1 cellular context compared by ENCODE assay signal in genomic region chr13:20331419-20331818, GRCh38.
TF ChIP-seq lines count a peak whose summit lies in the region.

No MANE protein-coding gene starts in this region.

TF ChIP-seq in WTC11, 78 proteins besides CTCF, POLR2A, EP300 and RAD21 (continued from another document):
- TF ChIP-seq ZNF532 (CRISPR knock-in tag; IDR thresholded peaks at IDR 0.05; ENCODE audit: borderline replicate concordance) (no peak), NR3C1 (CRISPR knock-in tag; conservative IDR thresholded peaks at IDR 0.05; ENCODE audit: low read depth) (no peak), MLX (CRISPR knock-in tag; IDR thresholded peaks at IDR 0.05) (no peak), OVOL2 (CRISPR knock-in tag; IDR thresholded peaks at IDR 0.05; ENCODE audit: borderline replicate concordance) (no peak), ZMAT4 (CRISPR knock-in tag; IDR thresholded peaks at IDR 0.05) (no peak), ZBTB43 (CRISPR knock-in tag; IDR thresholded peaks at IDR 0.05) (no peak), ZNF138 (CRISPR knock-in tag; conservative IDR thresholded peaks at IDR 0.05) (no peak), ZNF396 (CRISPR knock-in tag; IDR thresholded peaks at IDR 0.05; ENCODE audit: borderline replicate concordance) (no peak), MYBL2 (CRISPR knock-in tag; IDR thresholded peaks at IDR 0.05) (no peak), ZNF425 (CRISPR knock-in tag; conservative IDR thresholded peaks at IDR 0.05) (no peak), SMAD4 (CRISPR knock-in tag; IDR thresholded peaks at IDR 0.05) (no peak), ARID4B (CRISPR knock-in tag; IDR thresholded peaks at IDR 0.05; ENCODE audit: borderline replicate concordance) (no peak)
